Comparison of ENCODE assay signal across 11 cellular contexts in genomic region chr6:151962246-151962846, GRCh38.
DNase-seq lines count a peak whose midpoint lies in the region; ATAC-seq and TF ChIP-seq lines count a peak whose summit lies in the region.
"Had no signal": no experiment of that assay in that cellular context is flagged by ENCODE, and none has a peak within 500 bp of the region (broad histone marks: within the 10 kb centered on the region; RNA-seq: fewer than 3 reads in every experiment).

No MANE protein-coding gene starts in this region.

- intact Hi-C loops in left ventricle myocardium superior (cut with micrococcal nuclease), result no loop called here

- ATAC-seq in left ventricle myocardium superior, result no peak

- peak; percentile 23 for DNase-seq in ELR (ENCODE audit: low read depth)
- peak; percentile 83 for DNase-seq in LHCN-M2 (ENCODE audit: low read depth)
- peak; percentile 79 for DNase-seq in astrocyte of the cerebellum (ENCODE audit: low read depth)
- DNase-seq in myocyte (ENCODE audit: low read depth), result peak; percentile 80
- no peak for DNase-seq in cortex of kidney (lab: John Stamatoyannopoulos, UW)
- no peak for DNase-seq in DMS114 treated with DMSO at 0.1 percent for 48 hours (lab: John Stamatoyannopoulos, UW; ENCODE audit: unreplicated experiment)
- DNase-seq in left ventricle myocardium superior, result no peak
- DNase-seq: activated T-cell treated with anti-CD3 and anti-CD28 coated beads for 4 hours; naive B cell; stimulated activated CD4-positive, alpha-beta T cell treated with anti-CD3 and anti-CD28 coated beads, Interleukin-12 subunit alpha, Interleukin-12 subunit beta, amount 100 ng/mL, for 4 hours; T-cell had no signal

- no peak overlapping the region for H3K4me3 ChIP-seq in astrocyte of the cerebellum (ENCODE audit: low read depth, low read length)

- TF ChIP-seq CTCF in astrocyte of the cerebellum (IDR thresholded peaks at IDR 0.05; ENCODE audit: low read depth, low read length, missing control alignments), result no peak

- in situ Hi-C loops in astrocyte of the cerebellum (cut with HindIII; ENCODE audit: low sequenced_read_pairs), result no loop called here

Comparison
In these comparisons a context has a peak if more than half of its experiments do, and no peak if none do; other contexts are left out.
1. DNase-seq: peak in ELR (single experiment), LHCN-M2 (single experiment), astrocyte of the cerebellum (single experiment) and myocyte (single experiment); none in cortex of kidney (single experiment), DMS114 treated with DMSO at 0.1 percent for 48 hours (single experiment) and left ventricle myocardium superior (single experiment).